Comparison of ENCODE assay signal across 8 cellular contexts in the genomic region with DNA sequence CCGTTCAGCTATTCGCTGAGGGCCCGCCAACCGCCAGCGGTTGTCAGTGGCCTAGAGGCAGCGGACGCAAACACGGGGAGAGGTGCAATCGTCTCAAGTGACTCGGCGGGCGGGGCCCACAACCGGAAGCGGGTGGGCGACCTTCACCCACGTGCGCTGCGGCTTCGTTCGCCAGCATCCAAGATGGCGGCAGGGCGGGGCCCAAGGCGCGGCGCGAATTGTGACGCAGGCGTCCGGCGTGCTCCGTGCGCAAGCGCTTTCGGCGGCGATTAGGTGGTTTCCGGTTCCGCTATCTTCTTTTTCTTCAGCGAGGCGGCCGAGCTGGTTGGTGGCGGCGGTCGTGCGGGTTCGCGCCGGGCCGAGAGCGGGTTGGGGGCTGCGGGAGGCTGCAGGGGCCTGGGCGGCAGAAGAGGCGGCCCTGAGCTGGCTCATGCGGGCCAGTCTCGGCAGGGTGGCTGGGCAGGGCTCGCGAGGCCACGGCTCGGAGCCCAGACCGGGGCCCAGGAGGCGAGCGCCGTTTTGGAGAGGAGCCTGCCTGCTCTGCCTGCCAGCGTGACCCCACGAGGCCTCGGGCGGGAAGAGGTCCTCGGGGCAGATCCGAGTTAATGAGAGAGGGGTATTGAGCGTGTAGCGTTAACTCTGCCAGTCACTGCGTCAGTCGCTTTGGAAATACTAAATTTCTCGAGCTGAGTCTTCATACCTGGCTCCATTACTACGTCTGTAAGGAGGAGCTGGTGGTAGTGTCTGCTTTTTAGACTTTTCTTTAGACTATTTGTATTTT. TPM values are rescaled to one million over a fixed set of nuclear protein-coding genes. Genes with fewer than 3 reads are reported as not detected.
A peak's percentile ranks its signal among the peaks of the same experiment; 100 is the strongest.
DNase-seq lines count a peak whose midpoint lies in the region; TF ChIP-seq lines count a peak whose summit lies in the region.

A gene (plus strand): TSS at position 294 of the 781 bp plus-strand sequence. CDS start 1,444 bp downstream, outside the sequence.

- H4K5ac ChIP-seq in H9 (ENCODE audit: insufficient read length, low read depth, low read length): no peak within 1 kb of the TSS

- no peak within 1 kb of the TSS for H4K8ac ChIP-seq in H9 (replicated peaks; ENCODE audit: insufficient read length, low read depth, low read length)

- no peaks in the 10 kb centered on the region for H3K27me3 ChIP-seq in H9 (ENCODE audit: insufficient read depth, low read length)
- no peaks in the 10 kb centered on the region for H3K27me3 ChIP-seq in MM.1S (replicated peaks; ENCODE audit: insufficient read depth, low read length)
- no peaks in the 10 kb centered on the region for H3K27me3 ChIP-seq in stomach smooth muscle (ENCODE audit: control insufficient read depth in 1 of 2, insufficient read depth in 2 of 2, low read length in 2 of 2)

- H3K79me1 ChIP-seq in H9 (ENCODE audit: insufficient read depth, low read depth, low read length, poor library complexity, severe bottlenecking): peaks cover 7% of the 10 kb centered on the region

- H3K18ac ChIP-seq in H9 (ENCODE audit: insufficient read length, low read depth, low read length): peak within 1 kb of the TSS; percentile 63

- no peak within 1 kb of the TSS for H3K27ac ChIP-seq in H9 (ENCODE audit: insufficient read length, low read depth, low read length)
- H3K27ac ChIP-seq in MM.1S (ENCODE audit: low read length): peak within 1 kb of the TSS; percentile 73; the same call in 1 of the 2 replicates
- H3K27ac ChIP-seq in stomach smooth muscle (ENCODE audit: low read length): peak within 1 kb of the TSS; percentile 86

- no peak within 1 kb of the TSS for H4K91ac ChIP-seq in H9 (ENCODE audit: insufficient read length, low read depth, low read length)

- no peak within 1 kb of the TSS for H3K56ac ChIP-seq in H9 (ENCODE audit: insufficient read length, low read depth, low read length)

- no peak within 1 kb of the TSS for H3T11ph ChIP-seq in H9 (ENCODE audit: low read length)

- H2BK20ac ChIP-seq in H9 (ENCODE audit: low read depth, low read length, poor library complexity, severe bottlenecking): no peak within 1 kb of the TSS

- peaks cover 29% of the 10 kb centered on the region for H3K36me3 ChIP-seq in ES-I3 (ENCODE audit: insufficient read depth, low read length)
- H3K36me3 ChIP-seq in MM.1S (replicated peaks; ENCODE audit: insufficient read depth, low read length): no peaks in the 10 kb centered on the region; the same call in 1 of the 2 replicates
- H3K36me3 ChIP-seq in stomach smooth muscle (ENCODE audit: control insufficient read depth in 2 of 2, insufficient read depth in 2 of 2, low read length in 2 of 2): peaks cover 40 to 44% of the 10 kb centered on the region in 2 donors

- H3K4me3 ChIP-seq in MM.1S (ENCODE audit: low read length): peak within 1 kb of the TSS; percentile 99
- H3K4me3 ChIP-seq in fibroblast of the aortic adventitia (ENCODE audit: low read depth, low read length): peak within 1 kb of the TSS; percentile 79
- H3K4me3 ChIP-seq in stomach smooth muscle (ENCODE audit: low read length in 2 of 2): peak within 1 kb of the TSS; percentile 95 to 97

- H3F3A ChIP-seq in MM.1S (ENCODE audit: insufficient read depth, low read length): peaks cover 24% of the 10 kb centered on the region

- H3K4ac ChIP-seq in H9 (ENCODE audit: low read depth, low read length): no peak within 1 kb of the TSS

- no peak within 1 kb of the TSS for H2BK12ac ChIP-seq in H9 (ENCODE audit: insufficient read length, low read depth, low read length)

- H3K4me3 Mint-ChIP-seq in H9 (peak within 1 kb of the TSS; percentile 74 to 97), neural crest cell (peak within 1 kb of the TSS; percentile 85)

- no peak within 1 kb of the TSS for H2BK5ac ChIP-seq in H9 (ENCODE audit: insufficient read length, low read length)

- peak within 1 kb of the TSS; percentile 23 to 97 (median 94); a peak in 6 of 7 replicates for H3K27ac Mint-ChIP-seq in H9
- peak within 1 kb of the TSS; percentile 94 for H3K27ac Mint-ChIP-seq in neural crest cell (ENCODE audit: unreplicated experiment)

- H2AFZ ChIP-seq in H9 (ENCODE audit: low read length) (no peak within 1 kb of the TSS), MM.1S (ENCODE audit: low read length) (peak within 1 kb of the TSS; percentile 38)

- peaks cover 12% of the 10 kb centered on the region for H3K23me2 ChIP-seq in H9 (ENCODE audit: insufficient read length, low read depth, low read length, poor library complexity, severe bottlenecking)

- no peaks in the 10 kb centered on the region for H3K9me2 ChIP-seq in MM.1S (replicated peaks; ENCODE audit: insufficient read depth, low read length)

- H3K27me3 Mint-ChIP-seq in H9 (ENCODE audit: low read depth) (no peaks in the 10 kb centered on the region), neural crest cell (ENCODE audit: low read depth) (no peaks in the 10 kb centered on the region)

- H3K79me2 ChIP-seq in H9 (ENCODE audit: insufficient read depth, low read length): peaks cover 14% of the 10 kb centered on the region
- peaks cover 28% of the 10 kb centered on the region for H3K79me2 ChIP-seq in MM.1S (ENCODE audit: low read length)

- H3K4me2 ChIP-seq in H9 (ENCODE audit: insufficient read depth, insufficient read length, low read length) (peak within 1 kb of the TSS; percentile 89), MM.1S (ENCODE audit: low read depth, low read length) (peak within 1 kb of the TSS; percentile 94)

- no peaks in the 10 kb centered on the region for H3K9me3 ChIP-seq in ES-I3 (ENCODE audit: control insufficient read depth, insufficient read depth, low read length)
- H3K9me3 ChIP-seq in H9 (ENCODE audit: control insufficient read depth, low read depth, low read length): no peaks in the 10 kb centered on the region
- no peaks in the 10 kb centered on the region for H3K9me3 ChIP-seq in MM.1S (replicated peaks; ENCODE audit: insufficient read depth, low read length)
- no peaks in the 10 kb centered on the region for H3K9me3 ChIP-seq in stomach smooth muscle (ENCODE audit: control insufficient read depth in 2 of 2, low read length in 2 of 2)

- no peak for TF ChIP-seq CTCF in H9 (conservative IDR thresholded peaks at IDR 0.05)
- no peak for TF ChIP-seq CTCF in MM.1S (IDR thresholded peaks at IDR 0.05; ENCODE audit: low read length)
- no peak for TF ChIP-seq CTCF in fibroblast of the aortic adventitia (IDR thresholded peaks at IDR 0.05; ENCODE audit: insufficient read depth, low read length)
- TF ChIP-seq CTCF in neural crest cell (conservative IDR thresholded peaks at IDR 0.05): peak; percentile 7

- H3K14ac ChIP-seq in H9 (ENCODE audit: insufficient read depth, low read length): peak within 1 kb of the TSS; percentile 50; the same call in 1 of the 2 replicates

- peak within 1 kb of the TSS; percentile 95 for H3K9ac ChIP-seq in ES-I3 (ENCODE audit: low read depth, low read length)
- peak within 1 kb of the TSS; percentile 99 for H3K9ac ChIP-seq in H9 (ENCODE audit: extremely low read depth, insufficient read length, low read length)
- H3K9ac ChIP-seq in MM.1S (ENCODE audit: low read length): peak within 1 kb of the TSS; percentile 95
- peak within 1 kb of the TSS; percentile 95 to 98 for H3K9ac ChIP-seq in stomach smooth muscle (ENCODE audit: low read length in 2 of 2)

- no CpG with 5 or more reads among the region's 75 CpGs for WGBS in H9 (ENCODE audit: extremely low coverage, insufficient read length, low lambda C conversion rate)

- peaks cover 51 to 87% (median 74%) of the 10 kb centered on the region in 3 experiments for H3K36me3 Mint-ChIP-seq in H9 (ENCODE audit: insufficient read depth in 1 of 3, low read depth in 3 of 3)
- H3K36me3 Mint-ChIP-seq in neural crest cell (ENCODE audit: low read depth): peaks cover 8% of the 10 kb centered on the region

- no peaks in the 10 kb centered on the region for H3K9me3 Mint-ChIP-seq in H9
- no peaks in the 10 kb centered on the region for H3K9me3 Mint-ChIP-seq in neural crest cell

- H3K4me1 Mint-ChIP-seq in H9: peaks cover 11 to 15% of the 10 kb centered on the region in 2 experiments
- peaks cover 25% of the 10 kb centered on the region for H3K4me1 Mint-ChIP-seq in neural crest cell

- DNase-seq in H9: peak; percentile 99
- peak; percentile 99 for DNase-seq in MM.1S
- peak; percentile 72 for DNase-seq in SIG-M5 (lab: John Stamatoyannopoulos, UW)
- DNase-seq in activated gamma-delta T cell (lab: John Stamatoyannopoulos, UW): peak; percentile 99
- DNase-seq in fibroblast of the aortic adventitia (ENCODE audit: low read depth): peak; percentile 95
- DNase-seq in neural crest cell (ENCODE audit: low read depth, low spot score): peak; percentile 98

- H3K4me1 ChIP-seq in ES-I3 (ENCODE audit: insufficient read depth, low read length) (no peaks in the 10 kb centered on the region; the same call in 1 of the 2 replicates), H9 (ENCODE audit: insufficient read depth, low read length) (peaks cover 8% of the 10 kb centered on the region; the same call in 1 of the 2 replicates), MM.1S (ENCODE audit: low read length) (peaks cover 9% of the 10 kb centered on the region), stomach smooth muscle (ENCODE audit: control insufficient read depth, insufficient read depth, low read length) (peaks cover 15% of the 10 kb centered on the region)

- H2BK15ac ChIP-seq in H9 (ENCODE audit: low read depth, low read length): no peak within 1 kb of the TSS

- H2AK5ac ChIP-seq in H9 (ENCODE audit: insufficient read length, low read length): no peak within 1 kb of the TSS

- H4K20me1 ChIP-seq in H9 (ENCODE audit: control insufficient read depth, insufficient read depth, insufficient read length) (peaks cover 2% of the 10 kb centered on the region), MM.1S (ENCODE audit: insufficient read depth, low read length) (peaks cover 3% of the 10 kb centered on the region; the same call in 1 of the 2 replicates)

- H3K23ac ChIP-seq in H9 (ENCODE audit: insufficient read length, low read depth, low read length): no peak within 1 kb of the TSS

- no peak within 1 kb of the TSS for H2BK120ac ChIP-seq in H9 (ENCODE audit: low read depth, low read length, poor library complexity, severe bottlenecking)

RNA-seq across cellular contexts. Expression of the gene that starts here (rescaled TPM):
- total RNA-seq in H9 (2021): 1,265 and 1,276 TPM in 2 replicates
- total RNA-seq in fibroblast of the aortic adventitia (ENCODE audit: low replicate concordance): 496 and 1,084 TPM in 2 replicates
- 1,081 and 1,137 TPM in 2 replicates for total RNA-seq in neural crest cell
